Comparison of ENCODE assay signal across 1 cellular context in genomic region chr7:106377847-106378361, GRCh38.
TF ChIP-seq lines count a peak whose summit lies in the region.

No MANE protein-coding gene starts in this region.

TF ChIP-seq in IMR-90, 13 proteins besides CTCF, POLR2A, EP300 and RAD21:
- TF ChIP-seq ELK1 (IDR thresholded peaks at IDR 0.05; ENCODE audit: borderline replicate concordance, low read depth, low read length): no peak
- TF ChIP-seq BHLHE40 (IDR thresholded peaks at IDR 0.05; ENCODE audit: low read depth, low read length): no peak
- TF ChIP-seq NFE2L2 (IDR thresholded peaks at IDR 0.05; ENCODE audit: low read depth, low read length): peak; percentile 22; the same call in 1 of the 2 replicates
